In genomic region chrX:154046262-154046771, GRCh38 we compare ENCODE assay signal across 9 cellular contexts. TPM values are rescaled to one million over a fixed set of nuclear protein-coding genes. Genes with fewer than 3 reads are reported as not detected.
DNase-seq lines count a peak whose midpoint lies in the region; ATAC-seq, FAIRE-seq and TF ChIP-seq lines count a peak whose summit lies in the region.
"Had no signal": no experiment of that assay in that cellular context is flagged by ENCODE, and none has a peak within 500 bp of the region (broad histone marks: within the 10 kb centered on the region; RNA-seq: fewer than 3 reads in every experiment).

No MANE protein-coding gene starts in this region.

- no peak overlapping the region for H3K27ac ChIP-seq in right lobe of liver
- peak overlapping the region; percentile 41 to 53 for H3K27ac ChIP-seq in tibial artery

- peak; percentile 26 to 47 (median 43) for ATAC-seq in right lobe of liver

- H3K4me1 ChIP-seq in right lobe of liver (peaks cover 0 to 21% (median 6%) of the 10 kb centered on the region in 4 donors), tibial artery (peaks cover 0 to 98% (median 57%) of the 10 kb centered on the region in 4 donors)

- DNase-seq in NCI-H446 (lab: John Stamatoyannopoulos, UW) (peak; percentile 0 to 35), NCI-H446 treated with DMSO at 0.1 percent for 48 hours (lab: John Stamatoyannopoulos, UW) (no peak), bronchial epithelial cell (ENCODE audit: low read depth) (peak; percentile 9), right lobe of liver (no peak), tibial artery (peak in 1 of 2 donors; percentile 60), GM19238 (ENCODE audit: insufficient read length, low spot score) (no peak), NAMALWA (ENCODE audit: low spot score) (no peak)
- no peak for DNase-seq in activated CD8-positive, alpha-beta memory T cell treated with anti-CD3 and anti-CD28 coated beads for 24 hours

- intact Hi-C loops in right lobe of liver (cut with DNase I): no loop called here
- intact Hi-C loops in tibial artery (cut with DNase I; ENCODE audit: low total_unique reads): no loop called here

- H3K36me3 ChIP-seq in bronchial epithelial cell (ENCODE audit: control insufficient read depth, insufficient read depth, low read length) (peaks cover 3% of the 10 kb centered on the region), right lobe of liver (no peaks in the 10 kb centered on the region), tibial artery (no peaks in the 10 kb centered on the region)

- H3K9me3 ChIP-seq in right lobe of liver: no peaks in the 10 kb centered on the region
- H3K9me3 ChIP-seq in tibial artery: no peaks in the 10 kb centered on the region

- TF ChIP-seq POLR2A in right lobe of liver (IDR thresholded peaks at IDR 0.05): no peak

- 52% methylated on average over 6 of the region's 8 CpGs for WGBS in right lobe of liver (ENCODE audit: insufficient coverage, low coverage, low lambda C conversion rate, missing lambda C conversion rate)

- H3K4me3 ChIP-seq in bronchial epithelial cell (ENCODE audit: low read depth, low read length): no peak overlapping the region
- no peak overlapping the region for H3K4me3 ChIP-seq in right lobe of liver
- H3K4me3 ChIP-seq in tibial artery: no peak overlapping the region

- FAIRE-seq in bronchial epithelial cell (lab: Jason Lieb, UNC): peak; percentile 23
- FAIRE-seq: H1 had no signal

- TF ChIP-seq CTCF in bronchial epithelial cell (IDR thresholded peaks at IDR 0.05; ENCODE audit: insufficient read depth, low read length, severe bottlenecking) (no peak), right lobe of liver (IDR thresholded peaks at IDR 0.05) (no peak), tibial artery (IDR thresholded peaks at IDR 0.05) (no peak)

- H3K27me3 ChIP-seq in bronchial epithelial cell (ENCODE audit: control insufficient read depth, insufficient read depth, low read length) (no peaks in the 10 kb centered on the region), right lobe of liver (no peaks in the 10 kb centered on the region), tibial artery (no peaks in the 10 kb centered on the region)

RNA-seq across cellular contexts. Expression of gene IRAK1, which starts 26.6 kb away (rescaled TPM):
- 114 and 119 TPM in 2 replicates for total RNA-seq in bronchial epithelial cell
- total RNA-seq in right lobe of liver: 10 to 100 TPM; 27.4 to 77.7 (median 41.4) TPM

RNA-seq across cellular contexts. Expression of gene MECP2, which starts 51.2 kb away (rescaled TPM):
- total RNA-seq in bronchial epithelial cell (21.1 and 28.9 TPM in 2 replicates), right lobe of liver (10 to 100 TPM; 14.1 to 18.4 (median 16.0) TPM)

Comparison
In these comparisons a context has a peak if more than half of its experiments do, and no peak if none do; other contexts are left out.
1. DNase-seq: peak in NCI-H446 (2 of 2) and bronchial epithelial cell (single experiment); none in NCI-H446 treated with DMSO at 0.1 percent for 48 hours (single experiment), right lobe of liver (0 of 3), GM19238 (single experiment), NAMALWA (single experiment) and activated CD8-positive, alpha-beta memory T cell treated with anti-CD3 and anti-CD28 coated beads for 24 hours (single experiment).
2. H3K27ac ChIP-seq: peak in tibial artery (2 of 2); none in right lobe of liver (0 of 3).